In the genomic region with DNA sequence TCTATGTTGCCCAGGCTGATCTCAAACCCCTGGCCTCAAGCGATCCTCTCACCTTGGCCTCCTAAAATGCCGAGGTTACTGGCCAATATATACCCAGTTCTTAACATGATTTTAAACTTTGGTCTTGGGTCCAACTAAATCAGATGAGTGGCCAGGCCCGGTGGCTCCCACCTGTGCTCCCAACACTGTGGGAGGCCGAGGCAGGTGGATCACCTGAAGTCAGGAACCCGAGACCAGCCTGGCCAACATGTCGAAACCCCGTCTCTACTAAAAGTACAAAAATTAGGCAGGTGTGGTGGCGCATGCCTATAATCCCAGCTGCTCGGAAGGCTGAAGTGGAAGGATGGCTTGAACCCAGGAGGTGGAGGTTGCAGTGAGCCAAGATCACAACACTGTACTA, we compare ENCODE assay signal across 16 cellular contexts. TPM values are rescaled to one million over a fixed set of nuclear protein-coding genes. Genes with fewer than 3 reads are reported as not detected.
A peak's percentile ranks its signal among the peaks of the same experiment; 100 is the strongest.
DNase-seq lines count a peak whose midpoint lies in the region; ATAC-seq and TF ChIP-seq lines count a peak whose summit lies in the region.
"Had no signal": no experiment of that assay in that cellular context is flagged by ENCODE, and none has a peak within 500 bp of the region (broad histone marks: within the 10 kb centered on the region; RNA-seq: fewer than 3 reads in every experiment).

No MANE protein-coding gene starts in this region.

- no peak for ATAC-seq in heart right ventricle
- ATAC-seq in activated CD8-positive, alpha-beta memory T cell treated with anti-CD3 and anti-CD28 coated beads, Interleukin-2, amount 10 ng/mL, durations not matched to agents 7 days and 5 days, result no peak
- ATAC-seq: HepG2 had no signal

- CTCF ChIA-PET in activated CD8-positive, alpha-beta memory T cell treated with anti-CD3 and anti-CD28 coated beads, Interleukin-2, amount 10 ng/mL, durations not matched to agents 7 days and 5 days (lab: Charles Lee), result interaction anchor here (0.6 kb wide), 1 partner anchor 317 kb away, joined by 3 read pairs; no protein-coding TSS in a partner anchor

- no peaks in the 10 kb centered on the region for H3K27me3 ChIP-seq in right atrium auricular region
- H3K27me3 ChIP-seq in heart right ventricle, result no peaks in the 10 kb centered on the region
- H3K27me3 ChIP-seq in MG63, result no peaks in the 10 kb centered on the region
- H3K27me3 ChIP-seq in brain microvascular endothelial cell (replicated peaks), result no peaks in the 10 kb centered on the region

- H3K4me1 ChIP-seq in right atrium auricular region (peaks cover 0 to 2% of the 10 kb centered on the region in 2 donors), heart right ventricle (peaks cover 0 to 5% (median 3%) of the 10 kb centered on the region in 9 donors)

- TF ChIP-seq CTCF in right atrium auricular region (IDR thresholded peaks at IDR 0.05), result no peak
- TF ChIP-seq CTCF in heart right ventricle (IDR thresholded peaks at IDR 0.05), result no peak
- TF ChIP-seq CTCF in brain microvascular endothelial cell (IDR thresholded peaks at IDR 0.05; ENCODE audit: low read depth, low read length, missing control alignments), result no peak

- H3K4me3 Mint-ChIP-seq in activated T-cell treated with anti-CD3 and anti-CD28 coated beads, Interleukin-2, amount 50 U/mL, for 24 hours, result no peak overlapping the region
- H3K4me3 Mint-ChIP-seq in activated CD8-positive, alpha-beta memory T cell treated with anti-CD3 and anti-CD28 coated beads, Interleukin-2, amount 10 ng/mL, durations not matched to agents 7 days and 5 days, result no peak overlapping the region
- H3K4me3 Mint-ChIP-seq: B cell had no signal

- in situ Hi-C loops in brain microvascular endothelial cell (cut with HindIII; ENCODE audit: low pct_ligation_motif_present, low sequenced_read_pairs), result loop anchor here (25.0 kb wide), 2 partner anchors 512 to 612 kb away; a partner anchor contains a TSS

- peaks cover 2% of the 10 kb centered on the region for H3K27me3 Mint-ChIP-seq in activated T-cell treated with anti-CD3 and anti-CD28 coated beads, Interleukin-2, amount 50 U/mL, for 24 hours
- peaks cover 5% of the 10 kb centered on the region for H3K27me3 Mint-ChIP-seq in activated CD8-positive, alpha-beta memory T cell treated with anti-CD3 and anti-CD28 coated beads, Interleukin-2, amount 10 ng/mL, durations not matched to agents 7 days and 5 days

- 97% methylated on average over 9 of the region's 9 CpGs for WGBS in heart right ventricle, 2 donors

- no peaks in the 10 kb centered on the region for H3K36me3 Mint-ChIP-seq in activated T-cell treated with anti-CD3 and anti-CD28 coated beads, Interleukin-2, amount 50 U/mL, for 24 hours (ENCODE audit: low read depth)
- H3K36me3 Mint-ChIP-seq in activated CD8-positive, alpha-beta memory T cell treated with anti-CD3 and anti-CD28 coated beads, Interleukin-2, amount 10 ng/mL, durations not matched to agents 7 days and 5 days, result peaks cover 3% of the 10 kb centered on the region

- no peak overlapping the region for H3K27ac Mint-ChIP-seq in activated T-cell treated with anti-CD3 and anti-CD28 coated beads, Interleukin-2, amount 50 U/mL, for 24 hours
- no peak overlapping the region for H3K27ac Mint-ChIP-seq in activated CD8-positive, alpha-beta memory T cell treated with anti-CD3 and anti-CD28 coated beads, Interleukin-2, amount 10 ng/mL, durations not matched to agents 7 days and 5 days

- H3K9me3 Mint-ChIP-seq in activated T-cell treated with anti-CD3 and anti-CD28 coated beads, Interleukin-2, amount 50 U/mL, for 24 hours, result no peaks in the 10 kb centered on the region
- H3K9me3 Mint-ChIP-seq in activated CD8-positive, alpha-beta memory T cell treated with anti-CD3 and anti-CD28 coated beads, Interleukin-2, amount 10 ng/mL, durations not matched to agents 7 days and 5 days (ENCODE audit: low read depth), result no peaks in the 10 kb centered on the region
- H3K9me3 Mint-ChIP-seq: CD4-positive, CD25-positive, alpha-beta regulatory T cell had no signal

- peaks cover 20% of the 10 kb centered on the region for H3K4me1 Mint-ChIP-seq in activated T-cell treated with anti-CD3 and anti-CD28 coated beads, Interleukin-2, amount 50 U/mL, for 24 hours (ENCODE audit: low read depth)
- H3K4me1 Mint-ChIP-seq in activated CD8-positive, alpha-beta memory T cell treated with anti-CD3 and anti-CD28 coated beads, Interleukin-2, amount 10 ng/mL, durations not matched to agents 7 days and 5 days, result peaks cover 12% of the 10 kb centered on the region

- no peak overlapping the region for H3K4me3 ChIP-seq in right atrium auricular region
- H3K4me3 ChIP-seq in heart right ventricle, result no peak overlapping the region
- H3K4me3 ChIP-seq in MG63, result no peak overlapping the region
- H3K4me3 ChIP-seq in brain microvascular endothelial cell (ENCODE audit: low read depth, low read length), result no peak overlapping the region
- H3K4me3 ChIP-seq: GM23248, HAP-1 had no signal

- no peaks in the 10 kb centered on the region for H3K36me3 ChIP-seq in right atrium auricular region
- H3K36me3 ChIP-seq in heart right ventricle, result no peaks in the 10 kb centered on the region
- no peaks in the 10 kb centered on the region; the same call in 1 of the 2 replicates for H3K36me3 ChIP-seq in MG63
- no peaks in the 10 kb centered on the region for H3K36me3 ChIP-seq in brain microvascular endothelial cell (replicated peaks)
- H3K36me3 ChIP-seq: HAP-1 had no signal

- DNase-seq in activated T-cell treated with anti-CD3 and anti-CD28 coated beads, Interleukin-2, amount 50 U/mL, for 24 hours, result peak; percentile 16
- DNase-seq in activated T-cell treated with anti-CD3 and anti-CD28 coated beads, Interleukin-2, amount 50 U/mL, for 48 hours, result no peak
- DNase-seq in right atrium auricular region (ENCODE audit: low spot score), result peak; percentile 50
- DNase-seq in heart right ventricle, result no peak
- peak; percentile 36 for DNase-seq in activated CD8-positive, alpha-beta memory T cell treated with anti-CD3 and anti-CD28 coated beads, Interleukin-2, amount 10 ng/mL, durations not matched to agents 7 days and 5 days
- peak; percentile 41 for DNase-seq in ureter (ENCODE audit: low spot score)
- DNase-seq in MG63, result no peak
- DNase-seq in brain microvascular endothelial cell, result no peak
- DNase-seq: C1 segment of cervical spinal cord; Caco-2; CD4-positive, CD25-positive, alpha-beta regulatory T cell; GDM1; GM23248 had no signal

- no peaks in the 10 kb centered on the region for H3K9me3 ChIP-seq in right atrium auricular region
- no peaks in the 10 kb centered on the region for H3K9me3 ChIP-seq in heart right ventricle
- no peaks in the 10 kb centered on the region for H3K9me3 ChIP-seq in MG63
- H3K9me3 ChIP-seq: Caco-2, HAP-1 had no signal

- H3K27ac ChIP-seq in right atrium auricular region (no peak overlapping the region), heart right ventricle (no peak overlapping the region), brain microvascular endothelial cell (no peak overlapping the region)
- H3K27ac ChIP-seq: GM23248 had no signal

- intact Hi-C loops in heart right ventricle (cut with DNase I), result loop anchor here in 3 of 10 donors (10.0 kb wide), 3 partner anchors 316 to 984 kb away; no protein-coding TSS in a partner anchor

RNA-seq across cellular contexts. Expression of a gene that starts 29.6 kb away (rescaled TPM):
- total RNA-seq in right atrium auricular region (10 to 100 TPM; 70.2 to 83.5 TPM), heart right ventricle (100 to 1,000 TPM in 3 of 10 donors, 10 to 100 TPM in 7; 85.0 to 113 (median 94.6) TPM), ureter (104 TPM)
- polyA plus RNA-seq in heart right ventricle, result 10 to 100 TPM; 40.0 to 54.4 TPM
- total RNA-seq in activated CD8-positive, alpha-beta memory T cell treated with anti-CD3 and anti-CD28 coated beads, Interleukin-2, amount 10 ng/mL, durations not matched to agents 7 days and 5 days, result 10 to 100 TPM; 71.1 to 76.7 TPM
- 132 and 183 TPM in 2 replicates for total RNA-seq in MG63 (2014; rRNA removed; shearing (Covaris generic); ENCODE audit: low replicate concordance)

Comparison
In these comparisons a context has a peak if more than half of its experiments do, and no peak if none do; other contexts are left out.
1. DNase-seq: peak in activated T-cell treated with anti-CD3 and anti-CD28 coated beads, Interleukin-2, amount 50 U/mL, for 24 hours (single experiment), right atrium auricular region (single experiment), activated CD8-positive, alpha-beta memory T cell treated with anti-CD3 and anti-CD28 coated beads, Interleukin-2, amount 10 ng/mL, durations not matched to agents 7 days and 5 days (single experiment) and ureter (single experiment); none in activated T-cell treated with anti-CD3 and anti-CD28 coated beads, Interleukin-2, amount 50 U/mL, for 48 hours (0 of 2), heart right ventricle (0 of 2), MG63 (single experiment) and brain microvascular endothelial cell (single experiment).